In genomic region chr7:101857358-101857794, GRCh38 we compare ENCODE assay signal across 8 cellular contexts. TPM values are rescaled to one million over a fixed set of nuclear protein-coding genes. Genes with fewer than 3 reads are reported as not detected.
DNase-seq lines count a peak whose midpoint lies in the region; ATAC-seq and TF ChIP-seq lines count a peak whose summit lies in the region.

No MANE protein-coding gene starts in this region.

- peak; percentile 22 for ATAC-seq in HG03432 (IDR thresholded peaks at IDR 0.05; ENCODE audit: unreplicated experiment)

- H3K27me3 ChIP-seq in left ventricle myocardium inferior (ENCODE audit: low read depth) (no peaks in the 10 kb centered on the region), duodenal mucosa (ENCODE audit: control insufficient read depth in 1 of 2, insufficient read depth in 2 of 2, low read length in 2 of 2) (no peaks in the 10 kb centered on the region), testis (no peaks in the 10 kb centered on the region)

- WGBS in testis, 2 donors: 69 to 80% methylated on average over 11 of the region's 11 CpGs

- H3K9ac ChIP-seq in duodenal mucosa (ENCODE audit: low read depth in 1 of 2, low read length in 2 of 2): peak overlapping the region; percentile 48 to 80

- H3K4me3 ChIP-seq in left ventricle myocardium inferior (peak overlapping the region; percentile 60), duodenal mucosa (ENCODE audit: low read depth in 1 of 2, low read length in 2 of 2) (peak overlapping the region; percentile 57 to 66), testis (peak overlapping the region in 1 of 2 donors; percentile 36)

- intact Hi-C loops in left ventricle myocardium inferior (cut with micrococcal nuclease): loop anchor here (5.0 kb wide), 1 partner anchor 40 kb away; the partner anchor contains the start of gene CUX1
- intact Hi-C loops in cardiac septum (cut with DNase I): loop anchor here (2.0 kb wide), 2 partner anchors 39 to 181 kb away; no protein-coding TSS in a partner anchor
- intact Hi-C loops in testis (cut with DNase I; ENCODE audit: low total_unique reads): no loop called here
- intact Hi-C loops in posterior vena cava (cut with DNase I): no loop called here

- peak overlapping the region; percentile 90 for H3K27ac ChIP-seq in left ventricle myocardium inferior (replicated peaks)
- peak overlapping the region; percentile 55 for H3K27ac ChIP-seq in duodenal mucosa (ENCODE audit: low read depth, low read length)
- H3K27ac ChIP-seq in testis: peak overlapping the region; percentile 73 to 83

- no peaks in the 10 kb centered on the region for H3K36me3 ChIP-seq in left ventricle myocardium inferior
- H3K36me3 ChIP-seq in duodenal mucosa (ENCODE audit: control insufficient read depth in 1 of 2, insufficient read depth in 2 of 2, low read length in 2 of 2): no peaks in the 10 kb centered on the region
- no peaks in the 10 kb centered on the region for H3K36me3 ChIP-seq in testis (ENCODE audit: low read depth, missing control alignments)

- TF ChIP-seq POLR2A in testis (IDR thresholded peaks at IDR 0.05): no peak

- DNase-seq in left ventricle myocardium inferior (no peak), cardiac septum (ENCODE audit: low spot score) (no peak), testis (no peak), DMS53 (lab: John Stamatoyannopoulos, UW) (no peak), NAMALWA (ENCODE audit: low spot score) (no peak), posterior vena cava (ENCODE audit: low spot score) (no peak)

- no peak for TF ChIP-seq CTCF in left ventricle myocardium inferior (IDR thresholded peaks at IDR 0.05; ENCODE audit: borderline replicate concordance)
- TF ChIP-seq CTCF in testis (IDR thresholded peaks at IDR 0.05): no peak

- no peaks in the 10 kb centered on the region for H3K9me3 ChIP-seq in left ventricle myocardium inferior (replicated peaks)
- H3K9me3 ChIP-seq in duodenal mucosa (ENCODE audit: control insufficient read depth in 1 of 2, low read length in 2 of 2): no peaks in the 10 kb centered on the region
- H3K9me3 ChIP-seq in testis: no peaks in the 10 kb centered on the region

- peaks cover 80% of the 10 kb centered on the region for H3K4me1 ChIP-seq in left ventricle myocardium inferior
- peaks cover 17 to 23% of the 10 kb centered on the region in 2 donors for H3K4me1 ChIP-seq in duodenal mucosa (ENCODE audit: control insufficient read depth in 1 of 2, insufficient read depth in 2 of 2, low read length in 2 of 2)
- peaks cover 32% of the 10 kb centered on the region for H3K4me1 ChIP-seq in testis

RNA-seq across cellular contexts. Expression of gene CUX1, which starts 40.0 kb away (rescaled TPM):
- total RNA-seq in left ventricle myocardium inferior (125 TPM), cardiac septum (171 TPM), testis (10 to 100 TPM; 43.1 to 46.3 TPM), posterior vena cava (100 to 1,000 TPM in 1 of 2 donors, 10 to 100 TPM in 1; 87.6 to 120 TPM)
- polyA plus RNA-seq in testis (ENCODE audit: insufficient read depth, low read depth, low replicate concordance): 30.8 TPM

Comparison
In these comparisons a context has a peak if more than half of its experiments do, and no peak if none do; other contexts are left out.
1. intact Hi-C loops: an anchor here in left ventricle myocardium inferior (5.0 kb wide) and cardiac septum (2.0 kb wide); none called in testis and posterior vena cava.